24 cellular contexts compared by ENCODE assay signal in genomic region chrX:1172496-1172895, GRCh38. TPM values are rescaled to one million over a fixed set of nuclear protein-coding genes. Genes with fewer than 3 reads are reported as not detected.
"Had no signal": no experiment of that assay in that cellular context is flagged by ENCODE, and none has a peak within 500 bp of the region (broad histone marks: within the 10 kb centered on the region; RNA-seq: fewer than 3 reads in every experiment).

No MANE protein-coding gene starts in this region.

- H3K36me3 Mint-ChIP-seq: activated CD4-positive, alpha-beta memory T cell treated with anti-CD3 and anti-CD28 coated beads for 36 hours; naive B cell; stimulated activated memory B cell treated with anti-CD40 and anti-IgM and Interleukin-4, amounts not matched to agents 10 μg/mL and 1 μg/mL and 100 μg/mL, for 72 hours had no signal

- H3K27ac Mint-ChIP-seq: activated CD4-positive, alpha-beta memory T cell treated with anti-CD3 and anti-CD28 coated beads for 36 hours; activated T-cell treated with anti-CD3 and anti-CD28 coated beads, Interleukin-2, amount 50 U/mL, for 72 hours; memory B cell; stimulated activated memory B cell treated with anti-CD40 and anti-IgM and Interleukin-4, amounts not matched to agents 10 μg/mL and 1 μg/mL and 100 μg/mL, for 72 hours had no signal

- H3K4me3 ChIP-seq: ascending aorta, breast epithelium, heart right ventricle, mucosa of descending colon, pancreas, right lobe of liver, testis, upper lobe of right lung had no signal

- DNase-seq: activated CD4-positive, alpha-beta memory T cell treated with anti-CD3 and anti-CD28 coated beads for 36 hours; activated effector memory CD4-positive, alpha-beta T cell treated with anti-CD3 and anti-CD28 coated beads, Interleukin-2, amount 50 U/mL, for 16 hours; activated naive CD4-positive, alpha-beta T cell treated with anti-CD3 and anti-CD28 coated beads, Interleukin-2, amount 50 U/mL, for 16 hours; activated T-cell treated with anti-CD3 and anti-CD28 coated beads, Interleukin-2, amount 50 U/mL, for 72 hours; cerebellar nuclear complex; cortex of kidney; effector CD4-positive, alpha-beta T cell; heart right ventricle; left ventricle myocardium superior; mucosa of descending colon; naive B cell; pancreas; right lobe of liver; small intestine; stimulated activated CD4-positive, alpha-beta T cell treated with anti-CD3 and anti-CD28 coated beads, Interleukin-4, amount 100 ng/mL, for 4 hours; testis; upper lobe of right lung; WERI-Rb-1 had no signal

- H3K4me1 ChIP-seq: ascending aorta, breast epithelium, heart right ventricle, pancreas, right lobe of liver, testis, upper lobe of right lung had no signal

- H3K27me3 Mint-ChIP-seq: activated CD4-positive, alpha-beta memory T cell treated with anti-CD3 and anti-CD28 coated beads for 36 hours had no signal

- H3K27me3 ChIP-seq: ascending aorta, pancreas, right lobe of liver, upper lobe of right lung had no signal

- ATAC-seq: activated T-cell treated with anti-CD3 and anti-CD28 coated beads, Interleukin-2, amount 50 U/mL, for 72 hours; esophagus mucosa; heart right ventricle; left ventricle myocardium superior; mucosa of descending colon; pancreas; right lobe of liver; stimulated activated memory B cell treated with anti-CD40 and anti-IgM and Interleukin-4, amounts not matched to agents 10 μg/mL and 1 μg/mL and 100 μg/mL, for 72 hours; upper lobe of right lung had no signal

- H3K9me3 Mint-ChIP-seq: activated CD4-positive, alpha-beta memory T cell treated with anti-CD3 and anti-CD28 coated beads for 36 hours; activated T-cell treated with anti-CD3 and anti-CD28 coated beads, Interleukin-2, amount 50 U/mL, for 72 hours; memory B cell had no signal

- H3K4me3 Mint-ChIP-seq: activated CD4-positive, alpha-beta memory T cell treated with anti-CD3 and anti-CD28 coated beads for 36 hours; activated T-cell treated with anti-CD3 and anti-CD28 coated beads, Interleukin-2, amount 50 U/mL, for 72 hours; memory B cell; naive B cell; stimulated activated memory B cell treated with anti-CD40 and anti-IgM and Interleukin-4, amounts not matched to agents 10 μg/mL and 1 μg/mL and 100 μg/mL, for 72 hours had no signal

- H3K27ac ChIP-seq: ascending aorta, breast epithelium, heart right ventricle, pancreas, right lobe of liver, testis, upper lobe of right lung, WERI-Rb-1 had no signal

- H3K36me3 ChIP-seq: ascending aorta, breast epithelium, heart right ventricle, pancreas, right lobe of liver, upper lobe of right lung, WERI-Rb-1 had no signal

- H3K9me3 ChIP-seq: ascending aorta, breast epithelium, heart right ventricle, mucosa of descending colon, pancreas, right lobe of liver, testis, upper lobe of right lung had no signal

- H3K4me1 Mint-ChIP-seq: memory B cell; stimulated activated memory B cell treated with anti-CD40 and anti-IgM and Interleukin-4, amounts not matched to agents 10 μg/mL and 1 μg/mL and 100 μg/mL, for 72 hours had no signal

RNA-seq across cellular contexts. Expression of gene CRLF2, which starts 40.0 kb away (rescaled TPM):
- total RNA-seq: esophagus mucosa, left ventricle myocardium superior, pulmonary artery endothelial cell had no signal
